Comparison of ENCODE assay signal across 9 cellular contexts in the genomic region with DNA sequence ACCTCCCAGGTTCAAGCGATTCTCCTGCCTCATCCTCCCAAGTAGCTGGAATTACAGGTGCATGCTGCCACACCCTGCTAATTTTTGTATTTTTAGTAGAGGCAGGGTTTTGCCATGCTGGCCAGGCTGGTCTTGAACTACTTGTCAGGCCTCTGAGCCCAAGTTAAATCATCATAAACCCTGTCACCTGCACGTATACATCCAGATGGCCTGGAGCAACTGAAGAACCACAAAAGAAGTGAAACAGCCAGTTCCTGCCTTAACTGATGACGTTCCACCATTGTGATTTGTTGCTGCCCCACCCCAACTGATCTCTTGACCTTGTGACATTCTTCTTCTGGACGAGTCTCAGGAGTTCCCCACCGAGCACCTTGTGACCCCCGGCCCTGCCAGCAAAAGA. TPM values are rescaled to one million over a fixed set of nuclear protein-coding genes. Genes with fewer than 3 reads are reported as not detected.
DNase-seq lines count a peak whose midpoint lies in the region; ATAC-seq and TF ChIP-seq lines count a peak whose summit lies in the region.
"Not testable (repeated sequence)": the region's sequence is repeated elsewhere in the genome, so short reads cannot be mapped to it uniquely, and the experiment has no call there.
"Had no signal": no experiment of that assay in that cellular context is flagged by ENCODE, and none has a peak within 500 bp of the region (broad histone marks: within the 10 kb centered on the region; RNA-seq: fewer than 3 reads in every experiment).

No MANE protein-coding gene starts in this region.

- intact Hi-C loops in colonic mucosa (cut with DNase I), result not testable (repeated sequence)
- intact Hi-C loops in heart right ventricle (cut with DNase I), result loop anchor here in 2 of 10 donors (5.0 to 10.0 kb wide), 2 partner anchors 46 to 227 kb away; a partner anchor contains a TSS

- 83 to 85% methylated on average over 6 of the region's 6 CpGs for WGBS in heart right ventricle, 2 donors
- WGBS in urinary bladder, result 87% methylated on average over 6 of the region's 6 CpGs

- H3K4me3 Mint-ChIP-seq in activated T-helper 17 cell treated with anti-CD3 and anti-CD28 coated beads, Interleukin-2, amount 50 U/mL, for 72 hours, result peak overlapping the region; percentile 83
- H3K4me3 Mint-ChIP-seq in naive B cell, result peak overlapping the region in 7 of 8 donors; percentile 59 to 100 (median 99)

- peak overlapping the region; percentile 87 for H3K4me2 ChIP-seq in skeletal muscle satellite cell (ENCODE audit: low read length)

- H3K27me3 ChIP-seq in RWPE2 (ENCODE audit: insufficient read depth, poor library complexity, severe bottlenecking); colonic mucosa; heart right ventricle; skeletal muscle satellite cell (ENCODE audit: control insufficient read depth, insufficient read depth, low read length): not testable (repeated sequence)

- H3K27me3 Mint-ChIP-seq in activated T-helper 17 cell treated with anti-CD3 and anti-CD28 coated beads, Interleukin-2, amount 50 U/mL, for 72 hours; naive B cell: not testable (repeated sequence)

- not testable (repeated sequence) for H3K4me1 Mint-ChIP-seq in activated T-helper 17 cell treated with anti-CD3 and anti-CD28 coated beads, Interleukin-2, amount 50 U/mL, for 72 hours
- H3K4me1 Mint-ChIP-seq in naive B cell, result peaks cover 20 to 43% (median 22%) of the 10 kb centered on the region in 3 donors

- H3K9me3 ChIP-seq in RWPE2 (ENCODE audit: severe bottlenecking) (peaks cover 11% of the 10 kb centered on the region), heart right ventricle (peaks cover 0 to 32% (median 4%) of the 10 kb centered on the region in 11 donors), skeletal muscle satellite cell (replicated peaks; ENCODE audit: low read length) (peaks cover 14% of the 10 kb centered on the region)
- not testable (repeated sequence) for H3K9me3 ChIP-seq in colonic mucosa

- H3K27ac ChIP-seq in RWPE2 (ENCODE audit: poor library complexity, severe bottlenecking) (peak overlapping the region; percentile 58), colonic mucosa (peak overlapping the region; percentile 76), heart right ventricle (peak overlapping the region; percentile 92 to 98 (median 95)), urinary bladder (ENCODE audit: low read depth) (peak overlapping the region; percentile 52)

- not testable (repeated sequence) for H3K4me1 ChIP-seq in RWPE2 (ENCODE audit: insufficient read depth, poor library complexity, severe bottlenecking); colonic mucosa; skeletal muscle satellite cell (ENCODE audit: control insufficient read depth, insufficient read depth, low read length); urinary bladder (ENCODE audit: insufficient read depth)
- H3K4me1 ChIP-seq in heart right ventricle, result peaks cover 0 to 23% (median 16%) of the 10 kb centered on the region in 9 donors

- not testable (repeated sequence) for TF ChIP-seq CTCF in RWPE2 (IDR thresholded peaks at IDR 0.05; ENCODE audit: poor library complexity, severe bottlenecking); colonic mucosa (IDR thresholded peaks at IDR 0.05); heart right ventricle (IDR thresholded peaks at IDR 0.05)

- H3K9me3 Mint-ChIP-seq in activated T-helper 17 cell treated with anti-CD3 and anti-CD28 coated beads, Interleukin-2, amount 50 U/mL, for 72 hours, result peaks cover 13% of the 10 kb centered on the region
- H3K9me3 Mint-ChIP-seq in naive B cell, result peaks cover 4 to 13% (median 10%) of the 10 kb centered on the region in 7 donors

- H3K36me3 ChIP-seq in RWPE2 (ENCODE audit: low read depth) (peaks cover 26% of the 10 kb centered on the region), colonic mucosa (peaks cover 11% of the 10 kb centered on the region), heart right ventricle (peaks cover 0 to 30% (median 25%) of the 10 kb centered on the region in 9 donors), skeletal muscle satellite cell (ENCODE audit: insufficient read depth, low read length) (peaks cover 24% of the 10 kb centered on the region), urinary bladder (ENCODE audit: insufficient read depth) (peaks cover 11% of the 10 kb centered on the region)

- not testable (repeated sequence) for H3K4me3 ChIP-seq in RWPE2 (ENCODE audit: severe bottlenecking); colonic mucosa; urinary bladder (ENCODE audit: low read depth, low read length)
- H3K4me3 ChIP-seq in heart right ventricle (peak overlapping the region in 9 of 10 donors; percentile 59 to 97 (median 80)), skeletal muscle satellite cell (ENCODE audit: low read length) (peak overlapping the region; percentile 85)

- peaks cover 31% of the 10 kb centered on the region for H3K36me3 Mint-ChIP-seq in activated T-helper 17 cell treated with anti-CD3 and anti-CD28 coated beads, Interleukin-2, amount 50 U/mL, for 72 hours (ENCODE audit: low read depth)
- peaks cover 23 to 37% of the 10 kb centered on the region in 2 donors for H3K36me3 Mint-ChIP-seq in naive B cell

- ATAC-seq in RWPE2 (ENCODE audit: low read depth); activated T-helper 17 cell treated with anti-CD3 and anti-CD28 coated beads, Interleukin-2, amount 50 U/mL, for 72 hours (replicated peaks); heart right ventricle; naive B cell (ENCODE audit: low read depth in 2 of 2): not testable (repeated sequence)

- not testable (repeated sequence) for H3K9ac ChIP-seq in colonic mucosa (ENCODE audit: low read depth in 2 of 2, low read length in 2 of 2)
- peak overlapping the region; percentile 94 for H3K9ac ChIP-seq in skeletal muscle satellite cell (ENCODE audit: low read depth, low read length)

- DNase-seq in ELF-1 (ENCODE audit: low read depth, low spot score), result peak; percentile 6
- DNase-seq in RWPE2 (ENCODE audit: low spot score); colonic mucosa; heart right ventricle; naive B cell: not testable (repeated sequence)

- peak overlapping the region; percentile 89 for H3K27ac Mint-ChIP-seq in activated T-helper 17 cell treated with anti-CD3 and anti-CD28 coated beads, Interleukin-2, amount 50 U/mL, for 72 hours
- H3K27ac Mint-ChIP-seq in naive B cell, result peak overlapping the region in 4 of 6 donors; percentile 7 to 99 (median 98)

RNA-seq across cellular contexts. Expression of a gene that starts 0.8 kb away (rescaled TPM):
- 10 to 100 TPM; 11.3 to 16.0 TPM for total RNA-seq in activated T-helper 17 cell treated with anti-CD3 and anti-CD28 coated beads, Interleukin-2, amount 50 U/mL, for 72 hours
- total RNA-seq in colonic mucosa, result 10 to 100 TPM in 1 of 2 donors, 1 to 10 TPM in 1; 7.5 to 11.5 TPM
- 10 to 100 TPM; 14.7 to 20.2 (median 17.0) TPM for total RNA-seq in heart right ventricle
- polyA plus RNA-seq in heart right ventricle, result 1 to 10 TPM; 2.6 to 2.7 TPM
- polyA plus RNA-seq in naive B cell (ENCODE audit: low read depth in 6 of 6), result 10 to 100 TPM; 14.3 to 19.5 (median 17.7) TPM
- total RNA-seq in skeletal muscle satellite cell (2012; rRNA removed), result 17.7 and 18.3 TPM in 2 replicates
- 29.8 TPM for total RNA-seq in urinary bladder
- 6.9 TPM for polyA plus RNA-seq in urinary bladder

RNA-seq across cellular contexts. Expression of a gene that starts 40.8 kb away (rescaled TPM):
- total RNA-seq in activated T-helper 17 cell treated with anti-CD3 and anti-CD28 coated beads, Interleukin-2, amount 50 U/mL, for 72 hours, result under 1 TPM in 1 of 2 donors, not detected in 1; 0.35 TPM
- total RNA-seq in colonic mucosa (not detected), heart right ventricle (under 1 TPM in 3 of 10 donors, not detected in 7; 0.09 to 0.35 (median 0.13) TPM), urinary bladder (0.21 TPM)
- polyA plus RNA-seq in heart right ventricle (under 1 TPM in 1 of 2 donors, not detected in 1; 0.01 TPM), naive B cell (ENCODE audit: low read depth in 6 of 6) (not detected), urinary bladder (0.08 TPM)
- under 0.01 and 1.0 TPM in 2 replicates for total RNA-seq in skeletal muscle satellite cell (2012; rRNA removed)
- total RNA-seq: myocyte had no signal

RNA-seq across cellular contexts. Expression of a gene that starts 45.1 kb away (rescaled TPM):
- total RNA-seq in activated T-helper 17 cell treated with anti-CD3 and anti-CD28 coated beads, Interleukin-2, amount 50 U/mL, for 72 hours, result 10 to 100 TPM; 62.7 to 68.8 TPM
- total RNA-seq in colonic mucosa (10 to 100 TPM; 18.3 to 24.3 TPM), heart right ventricle (10 to 100 TPM; 15.8 to 22.5 (median 19.6) TPM), urinary bladder (80.9 TPM)
- polyA plus RNA-seq in heart right ventricle (1 to 10 TPM; 3.3 to 9.8 TPM), naive B cell (ENCODE audit: low read depth in 6 of 6) (1 to 10 TPM; 3.1 to 6.8 (median 5.3) TPM), urinary bladder (3.7 TPM)
- total RNA-seq in skeletal muscle satellite cell (2012; rRNA removed), result 50.2 and 60.3 TPM in 2 replicates
